In genomic region chr11:46331653-46331984, GRCh38 we compare ENCODE assay signal across 20 cellular contexts. TPM values are rescaled to one million over a fixed set of nuclear protein-coding genes. Genes with fewer than 3 reads are reported as not detected.
DNase-seq lines count a peak whose midpoint lies in the region; ATAC-seq, FAIRE-seq and TF ChIP-seq lines count a peak whose summit lies in the region.
"Had no signal": no experiment of that assay in that cellular context is flagged by ENCODE, and none has a peak within 500 bp of the region (broad histone marks: within the 10 kb centered on the region; RNA-seq: fewer than 3 reads in every experiment).

No MANE protein-coding gene starts in this region.

- H3K27ac Mint-ChIP-seq in CD4-positive, alpha-beta T cell = peak overlapping the region; percentile 89
- H3K27ac Mint-ChIP-seq in GM23338 = no peak overlapping the region
- no peak overlapping the region for H3K27ac Mint-ChIP-seq in activated naive CD8-positive, alpha-beta T cell treated with anti-CD3 and anti-CD28 coated beads, Interleukin-2, amount 50 U/mL, for 24 hours
- H3K27ac Mint-ChIP-seq in natural killer cell treated with Interleukin-12 subunit alpha and Interleukin-12 subunit beta and Interleukin-15 and Interleukin-18, amount 100 ng/mL, for 72 hours = no peak overlapping the region

- TF ChIP-seq CTCF in CD4-positive, alpha-beta T cell (IDR thresholded peaks at IDR 0.05) = no peak
- TF ChIP-seq CTCF in GM23338 (conservative IDR thresholded peaks at IDR 0.05; ENCODE audit: low read depth in 2 of 2) (no peak), tibial nerve (IDR thresholded peaks at IDR 0.05) (no peak)

- 0 out of 2 replicates have a peak overlapping the region, but pooled peaks have one; percentile 95 for H3K4me2 ChIP-seq in GM23338

- no peaks in the 10 kb centered on the region for H3K9me3 Mint-ChIP-seq in CD4-positive, alpha-beta T cell
- no peaks in the 10 kb centered on the region for H3K9me3 Mint-ChIP-seq in GM23338
- H3K9me3 Mint-ChIP-seq in activated naive CD8-positive, alpha-beta T cell treated with anti-CD3 and anti-CD28 coated beads, Interleukin-2, amount 50 U/mL, for 24 hours = no peaks in the 10 kb centered on the region
- no peaks in the 10 kb centered on the region for H3K9me3 Mint-ChIP-seq in natural killer cell treated with Interleukin-12 subunit alpha and Interleukin-12 subunit beta and Interleukin-15 and Interleukin-18, amount 100 ng/mL, for 72 hours

- no peaks in the 10 kb centered on the region for H3K9me2 ChIP-seq in GM23338 (ENCODE audit: insufficient read depth)

- no peak for TF ChIP-seq POLR2A in tibial nerve (IDR thresholded peaks at IDR 0.05)

- no peaks in the 10 kb centered on the region for H3K9me3 ChIP-seq in CD4-positive, alpha-beta T cell (ENCODE audit: control insufficient read depth, low read length)
- H3K9me3 ChIP-seq in tibial nerve = no peaks in the 10 kb centered on the region
- H3K9me3 ChIP-seq: testis had no signal

- 0 out of 2 replicates have a peak overlapping the region, but pooled peaks have one; percentile 77 for H3K4me3 ChIP-seq in GM23338
- no peak overlapping the region for H3K4me3 ChIP-seq in tibial nerve

- H3K36me3 ChIP-seq in GM23338 (ENCODE audit: insufficient read depth) (no peaks in the 10 kb centered on the region; the same call in 1 of the 2 replicates), tibial nerve (no peaks in the 10 kb centered on the region)

- H3K27me3 Mint-ChIP-seq in CD4-positive, alpha-beta T cell = no peaks in the 10 kb centered on the region
- peaks cover 50% of the 10 kb centered on the region for H3K27me3 Mint-ChIP-seq in GM23338 (ENCODE audit: insufficient read depth, low read depth, poor library complexity)
- H3K27me3 Mint-ChIP-seq in activated naive CD8-positive, alpha-beta T cell treated with anti-CD3 and anti-CD28 coated beads, Interleukin-2, amount 50 U/mL, for 24 hours = peaks cover 13% of the 10 kb centered on the region
- H3K27me3 Mint-ChIP-seq in natural killer cell treated with Interleukin-12 subunit alpha and Interleukin-12 subunit beta and Interleukin-15 and Interleukin-18, amount 100 ng/mL, for 72 hours = peaks cover 41 to 46% of the 10 kb centered on the region in 2 donors

- intact Hi-C loops in CD4-positive, alpha-beta T cell (cut with DNase I, micrococcal nuclease) = loop anchor here in 1 of 2 experiments (1.0 to 5.0 kb wide), 3 partner anchors 15 to 34 kb away; no protein-coding TSS in a partner anchor

- ATAC-seq in CD4-positive, alpha-beta T cell (ENCODE audit: poor library complexity) = no peak
- ATAC-seq in GM23338 = no peak
- ATAC-seq in activated naive CD8-positive, alpha-beta T cell treated with anti-CD3 and anti-CD28 coated beads, Interleukin-2, amount 50 U/mL, for 24 hours = no peak
- no peak for ATAC-seq in natural killer cell treated with Interleukin-12 subunit alpha and Interleukin-12 subunit beta and Interleukin-15 and Interleukin-18, amount 100 ng/mL, for 72 hours
- ATAC-seq in HG02852 (IDR thresholded peaks at IDR 0.05; ENCODE audit: unreplicated experiment) = no peak

- H4K20me1 ChIP-seq in GM23338 (replicated peaks; ENCODE audit: insufficient read depth) = no peaks in the 10 kb centered on the region

- peaks cover 73% of the 10 kb centered on the region for H3K4me1 Mint-ChIP-seq in CD4-positive, alpha-beta T cell (ENCODE audit: low read depth)
- H3K4me1 Mint-ChIP-seq in GM23338 = peaks cover 53% of the 10 kb centered on the region
- peaks cover 44% of the 10 kb centered on the region for H3K4me1 Mint-ChIP-seq in activated naive CD8-positive, alpha-beta T cell treated with anti-CD3 and anti-CD28 coated beads, Interleukin-2, amount 50 U/mL, for 24 hours
- H3K4me1 Mint-ChIP-seq in natural killer cell treated with Interleukin-12 subunit alpha and Interleukin-12 subunit beta and Interleukin-15 and Interleukin-18, amount 100 ng/mL, for 72 hours (ENCODE audit: low read depth in 2 of 2) = peaks cover 14 to 22% of the 10 kb centered on the region in 2 donors

- DNase-seq in CD4-positive, alpha-beta T cell = no peak
- DNase-seq in GM23338 (ENCODE audit: low spot score) = no peak
- DNase-seq in activated naive CD8-positive, alpha-beta T cell treated with anti-CD3 and anti-CD28 coated beads, Interleukin-2, amount 50 U/mL, for 24 hours = peak; percentile 28
- DNase-seq in natural killer cell treated with Interleukin-12 subunit alpha and Interleukin-12 subunit beta and Interleukin-15 and Interleukin-18, amount 100 ng/mL, for 72 hours (ENCODE audit: low spot score) = no peak
- DNase-seq in medulla oblongata (ENCODE audit: extremely low spot score) = no peak
- no peak for DNase-seq in tibial nerve (ENCODE audit: low spot score in 2 of 2)
- no peak for DNase-seq in frontal cortex (ENCODE audit: low spot score in 2 of 2)
- DNase-seq: EL, foreskin fibroblast, GOT3, naive B cell, NCI-H146, NCI-H446, right cardiac atrium, SHP77 treated with DMSO at 0.1 percent for 48 hours, T-helper 9 cell, testis had no signal

- H3K27ac ChIP-seq in CD4-positive, alpha-beta T cell (ENCODE audit: low read depth, low read length) = peak overlapping the region; percentile 73
- H3K27ac ChIP-seq in GM23338 (ENCODE audit: low read depth) (no peak overlapping the region), tibial nerve (no peak overlapping the region)
- H3K27ac ChIP-seq: C4-2B, testis had no signal

- H3K4me3 Mint-ChIP-seq in CD4-positive, alpha-beta T cell = peak overlapping the region; percentile 94
- peak overlapping the region; percentile 71 for H3K4me3 Mint-ChIP-seq in GM23338
- peak overlapping the region; percentile 51 for H3K4me3 Mint-ChIP-seq in activated naive CD8-positive, alpha-beta T cell treated with anti-CD3 and anti-CD28 coated beads, Interleukin-2, amount 50 U/mL, for 24 hours
- peak overlapping the region; percentile 16 for H3K4me3 Mint-ChIP-seq in natural killer cell treated with Interleukin-12 subunit alpha and Interleukin-12 subunit beta and Interleukin-15 and Interleukin-18, amount 100 ng/mL, for 72 hours

- H3K4me1 ChIP-seq in GM23338 (ENCODE audit: insufficient read depth) = peaks cover 35% of the 10 kb centered on the region
- H3K4me1 ChIP-seq in tibial nerve = peaks cover 0 to 29% (median 10%) of the 10 kb centered on the region in 4 donors

- POLR2A ChIA-PET in CD4-positive, alpha-beta T cell (lab: Charles Lee) = interaction anchor here (1.0 to 8.6 kb wide), 7 partner anchors 9 to 93 kb away, joined by 3 to 266 read pairs (median 5); partner anchors contain the start of gene DGKZ

- no peak for FAIRE-seq in frontal cortex (lab: Jason Lieb, UNC)

- no peak for TF ChIP-seq EP300 in tibial nerve (IDR thresholded peaks at IDR 0.05)

- H3F3A ChIP-seq in GM23338 (replicated peaks; ENCODE audit: low read depth) = peaks cover 12% of the 10 kb centered on the region; the same call in 1 of the 2 replicates

- H3K79me2 ChIP-seq in GM23338 (replicated peaks; ENCODE audit: insufficient read depth) = no peaks in the 10 kb centered on the region

- H3K36me3 Mint-ChIP-seq in CD4-positive, alpha-beta T cell (ENCODE audit: low read depth) = peaks cover 9% of the 10 kb centered on the region
- peaks cover 4% of the 10 kb centered on the region; the same call in 2 of the 3 replicates for H3K36me3 Mint-ChIP-seq in GM23338 (ENCODE audit: low read depth)
- H3K36me3 Mint-ChIP-seq in activated naive CD8-positive, alpha-beta T cell treated with anti-CD3 and anti-CD28 coated beads, Interleukin-2, amount 50 U/mL, for 24 hours (ENCODE audit: low read depth) = no peaks in the 10 kb centered on the region
- H3K36me3 Mint-ChIP-seq in natural killer cell treated with Interleukin-12 subunit alpha and Interleukin-12 subunit beta and Interleukin-15 and Interleukin-18, amount 100 ng/mL, for 72 hours = no peaks in the 10 kb centered on the region

- H2AFZ ChIP-seq in GM23338 = no peak overlapping the region

- CTCF ChIA-PET in CD4-positive, alpha-beta T cell (lab: Charles Lee) = interaction anchor here (1.2 to 3.3 kb wide), 7 partner anchors 11 to 92 kb away, joined by 3 to 24 read pairs (median 9); partner anchors contain the start of gene DGKZ

- no peaks in the 10 kb centered on the region for H3K27me3 ChIP-seq in CD4-positive, alpha-beta T cell (ENCODE audit: control insufficient read depth, insufficient read depth, low read length)
- H3K27me3 ChIP-seq in GM23338 (ENCODE audit: insufficient read depth) (peaks cover 61% of the 10 kb centered on the region), tibial nerve (peaks cover 0 to 78% of the 10 kb centered on the region in 2 donors)
- H3K27me3 ChIP-seq: testis had no signal

- 93 to 97% methylated on average over 1 of the region's 1 CpG for whole genome bisulfite sequencing in tibial nerve, 2 donors

TF ChIP-seq in GM23338, 12 proteins besides CTCF, POLR2A, EP300 and RAD21 (continues in another document):
- no peak for TF ChIP-seq JUNB (IDR thresholded peaks at IDR 0.05; ENCODE audit: unreplicated experiment)
- no peak for TF ChIP-seq CREB1 (CRISPR knock-in tag; IDR thresholded peaks at IDR 0.05; ENCODE audit: low read depth)

RNA-seq across cellular contexts. Expression of gene DGKZ, which starts 15.6 kb away (rescaled TPM):
- total RNA-seq in CD4-positive, alpha-beta T cell = 100 to 1,000 TPM; 159 to 166 TPM
- total RNA-seq in GM23338 (2014; rRNA removed; shearing (Covaris generic)) = 148 and 170 TPM in 2 replicates
- polyA plus RNA-seq in GM23338 (2016; fragmentation: Nextera tagmentation; extraction: Ambion mirVana) = 45.1 and 45.7 TPM in 2 replicates
- 100 to 1,000 TPM; 104 to 207 TPM for total RNA-seq in natural killer cell treated with Interleukin-12 subunit alpha and Interleukin-12 subunit beta and Interleukin-15 and Interleukin-18, amount 100 ng/mL, for 72 hours
- total RNA-seq in tibial nerve (100 to 1,000 TPM in 1 of 4 donors, 10 to 100 TPM in 3; 41.2 to 105 (median 49.6) TPM), frontal cortex (43.2 TPM)

RNA-seq across cellular contexts. Expression of gene MDK, which starts 49.9 kb away (rescaled TPM):
- 1 to 10 TPM; 5.5 to 6.5 TPM for total RNA-seq in CD4-positive, alpha-beta T cell
- 388 and 438 TPM in 2 replicates for total RNA-seq in GM23338 (2014; rRNA removed; shearing (Covaris generic))
- 451 and 477 TPM in 2 replicates for polyA plus RNA-seq in GM23338 (2016; fragmentation: Nextera tagmentation; extraction: Ambion mirVana)
- 1 to 10 TPM; 1.4 to 4.0 TPM for total RNA-seq in natural killer cell treated with Interleukin-12 subunit alpha and Interleukin-12 subunit beta and Interleukin-15 and Interleukin-18, amount 100 ng/mL, for 72 hours
- total RNA-seq in tibial nerve (100 to 1,000 TPM in 1 of 4 donors, 10 to 100 TPM in 3; 48.1 to 107 (median 57.3) TPM), frontal cortex (11.4 TPM)

RNA-seq across cellular contexts. Expression of gene CREB3L1, which starts 54.2 kb away (rescaled TPM):
- total RNA-seq in CD4-positive, alpha-beta T cell = not detected
- total RNA-seq in GM23338 (2014; rRNA removed; shearing (Covaris generic)) = 4.5 and 8.5 TPM in 2 replicates
- 10.3 and 10.4 TPM in 2 replicates for polyA plus RNA-seq in GM23338 (2016; fragmentation: Nextera tagmentation; extraction: Ambion mirVana)
- not detected for total RNA-seq in natural killer cell treated with Interleukin-12 subunit alpha and Interleukin-12 subunit beta and Interleukin-15 and Interleukin-18, amount 100 ng/mL, for 72 hours
- total RNA-seq in tibial nerve (1 to 10 TPM; 2.0 to 6.9 (median 3.4) TPM), frontal cortex (0.41 TPM)

RNA-seq across cellular contexts. Expression of gene CHRM4, which starts 60.0 kb away (rescaled TPM):
- total RNA-seq in CD4-positive, alpha-beta T cell = 1 to 10 TPM; 3.2 to 3.7 TPM
- 0.93 and 0.97 TPM in 2 replicates for total RNA-seq in GM23338 (2014; rRNA removed; shearing (Covaris generic))
- polyA plus RNA-seq in GM23338 (2016; fragmentation: Nextera tagmentation; extraction: Ambion mirVana) = not detected in 2 replicates
- under 1 TPM; 0.75 to 0.81 TPM for total RNA-seq in natural killer cell treated with Interleukin-12 subunit alpha and Interleukin-12 subunit beta and Interleukin-15 and Interleukin-18, amount 100 ng/mL, for 72 hours
- total RNA-seq in tibial nerve = 1 to 10 TPM in 1 of 4 donors, not detected in 3; 1.2 TPM
- 6.1 TPM for total RNA-seq in frontal cortex
- polyA plus RNA-seq: liver had no signal

Comparison
In these comparisons a context has a peak if more than half of its experiments do, and no peak if none do; other contexts are left out.
1. H3K4me3 Mint-ChIP-seq: peak in every context shown above with its lines; median percentile 94 in CD4-positive, alpha-beta T cell; 71 in GM23338; 51 in activated naive CD8-positive, alpha-beta T cell treated with anti-CD3 and anti-CD28 coated beads, Interleukin-2, amount 50 U/mL, for 24 hours; 16 in natural killer cell treated with Interleukin-12 subunit alpha and Interleukin-12 subunit beta and Interleukin-15 and Interleukin-18, amount 100 ng/mL, for 72 hours.